20 cellular contexts compared by ENCODE assay signal in genomic region chr14:74360163-74360562, GRCh38. TPM values are rescaled to one million over a fixed set of nuclear protein-coding genes. Genes with fewer than 3 reads are reported as not detected.
"Had no signal": no experiment of that assay in that cellular context is flagged by ENCODE, and none has a peak within 500 bp of the region (broad histone marks: within the 10 kb centered on the region; RNA-seq: fewer than 3 reads in every experiment).

No MANE protein-coding gene starts in this region.

- H3K27ac ChIP-seq: epithelial cell of prostate, esophagus muscularis mucosa, gastrocnemius medialis, left ventricle myocardium inferior, lower lobe of right lung, neutrophil, uterus had no signal

- ATAC-seq: gastrocnemius medialis, left cardiac atrium, lower lobe of right lung, right cardiac atrium had no signal

- H3K4me1 ChIP-seq: gastrocnemius medialis, left ventricle myocardium inferior, lower lobe of right lung, uterus had no signal

- H3K27me3 ChIP-seq: gastrocnemius medialis, uterus had no signal

- H3K4me3 Mint-ChIP-seq: memory B cell, nephron had no signal

- H3K9me3 Mint-ChIP-seq: memory B cell, naive B cell, nephron had no signal

- H3K4me1 Mint-ChIP-seq: nephron had no signal

- H3K27ac Mint-ChIP-seq: memory B cell, nephron, progenitor cell of endocrine pancreas had no signal

- H3K27me3 Mint-ChIP-seq: progenitor cell of endocrine pancreas had no signal

- DNase-seq: effector memory CD4-positive, alpha-beta T cell; gastrocnemius medialis; islet precursor cell; left cardiac atrium; left ventricle myocardium inferior; lower lobe of right lung; naive B cell; right cardiac atrium; small intestine; stimulated activated CD4-positive, alpha-beta T cell treated with anti-CD3 and anti-CD28 coated beads, Interleukin-12 subunit alpha, Interleukin-12 subunit beta, amount 100 ng/mL, for 4 hours; stimulated activated naive CD4-positive, alpha-beta T cell treated with Interleukin-2 at 50 U/mL for 16 hours; uterus had no signal

- H3K36me3 ChIP-seq: esophagus muscularis mucosa, gastrocnemius medialis, left ventricle myocardium inferior, lower lobe of right lung, neutrophil, uterus had no signal

- H3K9me3 ChIP-seq: esophagus muscularis mucosa, gastrocnemius medialis, left ventricle myocardium inferior, lower lobe of right lung, neutrophil, uterus had no signal

- H3K4me3 ChIP-seq: esophagus muscularis mucosa, gastrocnemius medialis, left ventricle myocardium inferior, lower lobe of right lung, uterus had no signal

- H3K36me3 Mint-ChIP-seq: memory B cell, naive B cell had no signal

RNA-seq across cellular contexts. Expression of gene VRTN, which starts 11.9 kb away (rescaled TPM):
- total RNA-seq: esophagus muscularis mucosa, fibroblast of villous mesenchyme, gastrocnemius medialis, left cardiac atrium, left ventricle myocardium inferior, lower lobe of right lung, osteocyte, right cardiac atrium had no signal
- polyA plus RNA-seq: right cardiac atrium had no signal
